ENCODE assay signal across 21 cellular contexts in genomic region chr1:199307865-199308264, GRCh38.
DNase-seq lines count a peak whose midpoint lies in the region; ATAC-seq, FAIRE-seq and TF ChIP-seq lines count a peak whose summit lies in the region.
"Had no signal": no experiment of that assay in that cellular context is flagged by ENCODE, and none has a peak within 500 bp of the region (broad histone marks: within the 10 kb centered on the region; RNA-seq: fewer than 3 reads in every experiment).

No MANE protein-coding gene starts in this region.

- DNase-seq in activated T-cell treated with anti-CD3 and anti-CD28 coated beads, Interleukin-2, amount 50 U/mL, for 72 hours: no peak
- no peak for DNase-seq in activated T-cell treated with anti-CD3 and anti-CD28 coated beads, Interleukin-2, amount 50 U/mL, for 1 hour
- DNase-seq in D721Med (ENCODE audit: insufficient read length, low spot score): no peak
- peak; percentile 13 for DNase-seq in GM06990 (ENCODE audit: extremely low read depth, insufficient read length)
- DNase-seq in PC-9: no peak
- no peak for DNase-seq in T1000 (lab: John Stamatoyannopoulos, UW)
- DNase-seq: ACHN; BE2C; C1 segment of cervical spinal cord; CD4-positive, CD25-positive, alpha-beta regulatory T cell; CD8-positive, alpha-beta memory T cell; COR-L47; HCEC 1CT had no signal

- 0 out of 2 replicates have a peak overlapping the region, but pooled peaks have one; percentile 17 for H2AFZ ChIP-seq in PC-9
- H2AFZ ChIP-seq: GM23338 had no signal

- POLR2A ChIA-PET in PC-9 (lab: Charles Lee; ENCODE audit: unreplicated experiment): no interaction called here

- peak; percentile 48 for FAIRE-seq in D721Med (lab: Jason Lieb, UNC)
- FAIRE-seq: A204.1, G401.6, GM19239, H54 had no signal

- H3K36me3 ChIP-seq in GM06990 (ENCODE audit: control insufficient read depth, insufficient read depth, low read length) (no peaks in the 10 kb centered on the region), PC-9 (ENCODE audit: low read depth) (no peaks in the 10 kb centered on the region)
- H3K36me3 ChIP-seq: BE2C had no signal

- no peaks in the 10 kb centered on the region for H4K20me1 ChIP-seq in PC-9 (ENCODE audit: insufficient read depth)

- no peaks in the 10 kb centered on the region for H3K9me3 ChIP-seq in PC-9 (ENCODE audit: insufficient read depth, low read depth)
- H3K9me3 ChIP-seq: BE2C had no signal

- no peaks in the 10 kb centered on the region for H3K79me2 ChIP-seq in PC-9 (ENCODE audit: low read depth)

- H3K4me1 ChIP-seq in PC-9 (replicated peaks; ENCODE audit: insufficient read depth): no peaks in the 10 kb centered on the region
- H3K4me1 ChIP-seq: BE2C had no signal

- peaks cover 32% of the 10 kb centered on the region for H3K4me1 Mint-ChIP-seq in activated T-cell treated with anti-CD3 and anti-CD28 coated beads, Interleukin-2, amount 50 U/mL, for 72 hours (ENCODE audit: low read depth)

- CTCF ChIA-PET in PC-9 (lab: Charles Lee): no interaction called here

- intact Hi-C loops in PC-9 (cut with micrococcal nuclease; ENCODE audit: unreplicated experiment): no loop called here

- H3K4me3 Mint-ChIP-seq in activated T-cell treated with anti-CD3 and anti-CD28 coated beads, Interleukin-2, amount 50 U/mL, for 72 hours: peak overlapping the region; percentile 24 to 37
- H3K4me3 Mint-ChIP-seq: CD4-positive, CD25-positive, alpha-beta regulatory T cell; GM23338 had no signal

- H3F3A ChIP-seq in PC-9 (ENCODE audit: insufficient read depth, low read depth): no peaks in the 10 kb centered on the region

- ATAC-seq in activated T-cell treated with anti-CD3 and anti-CD28 coated beads, Interleukin-2, amount 50 U/mL, for 72 hours (replicated peaks in 1 of 2): peak in 1 of 2 donors; percentile 39
- ATAC-seq in GM21576 (IDR thresholded peaks at IDR 0.05; ENCODE audit: unreplicated experiment) (no peak), GM18517 (IDR thresholded peaks at IDR 0.05; ENCODE audit: unreplicated experiment) (no peak)
- ATAC-seq: GM23338 had no signal

- no TSS peak for BruUV-seq in PC-9 (replicated peaks; lab: Mats Ljungman, UMichigan)

- H3K9me3 Mint-ChIP-seq in activated T-cell treated with anti-CD3 and anti-CD28 coated beads, Interleukin-2, amount 50 U/mL, for 72 hours: no peaks in the 10 kb centered on the region
- H3K9me3 Mint-ChIP-seq: CD8-positive, alpha-beta memory T cell; GM23338 had no signal

- no peaks in the 10 kb centered on the region; the same call in 1 of the 2 replicates for H3K9me2 ChIP-seq in PC-9 (ENCODE audit: insufficient read depth)

- no peak overlapping the region for H3K27ac ChIP-seq in PC-9
- H3K27ac ChIP-seq: HL-60 had no signal

- H3K4me3 ChIP-seq in GM06990 (replicated peaks; ENCODE audit: low read depth, low read length): no peak overlapping the region
- no peak overlapping the region for H3K4me3 ChIP-seq in PC-9
- H3K4me3 ChIP-seq: GM23338 had no signal

- H3K27me3 Mint-ChIP-seq in activated T-cell treated with anti-CD3 and anti-CD28 coated beads, Interleukin-2, amount 50 U/mL, for 72 hours (ENCODE audit: low read depth): peaks cover 24% of the 10 kb centered on the region

- no peak for TF ChIP-seq CTCF in D721Med (IDR thresholded peaks at IDR 0.05; ENCODE audit: insufficient read depth, missing control alignments)
- no peak for TF ChIP-seq CTCF in GM06990 (IDR thresholded peaks at IDR 0.05; ENCODE audit: insufficient read depth, low read length, poor library complexity, severe bottlenecking)
- TF ChIP-seq CTCF in PC-9 (conservative IDR thresholded peaks at IDR 0.05): no peak

- no peaks in the 10 kb centered on the region for H3K27me3 ChIP-seq in GM06990 (replicated peaks; ENCODE audit: control insufficient read depth, insufficient read depth, low read length)
- no peaks in the 10 kb centered on the region for H3K27me3 ChIP-seq in PC-9 (ENCODE audit: insufficient read depth, low read depth)
- H3K27me3 ChIP-seq: BE2C had no signal

- H3K27ac Mint-ChIP-seq in activated T-cell treated with anti-CD3 and anti-CD28 coated beads, Interleukin-2, amount 50 U/mL, for 72 hours: peak overlapping the region; percentile 84
- H3K27ac Mint-ChIP-seq: CD4-positive, CD25-positive, alpha-beta regulatory T cell; CD8-positive, alpha-beta memory T cell; GM23338 had no signal

- H3K4me2 ChIP-seq in PC-9: no peak overlapping the region
- H3K4me2 ChIP-seq: GM23338 had no signal

- no peaks in the 10 kb centered on the region for H3K36me3 Mint-ChIP-seq in activated T-cell treated with anti-CD3 and anti-CD28 coated beads, Interleukin-2, amount 50 U/mL, for 72 hours (ENCODE audit: insufficient read depth in 2 of 2)
- H3K36me3 Mint-ChIP-seq: CD4-positive, CD25-positive, alpha-beta regulatory T cell; CD8-positive, alpha-beta memory T cell had no signal
